Comparison of ENCODE assay signal across 1 cellular context in genomic region chr9:92232190-92232589, GRCh38.
TF ChIP-seq lines count a peak whose summit lies in the region.

No MANE protein-coding gene starts in this region.

TF ChIP-seq in K562, 482 proteins besides CTCF, POLR2A, EP300 and RAD21 (continued from another document):
- TF ChIP-seq POLR2H (tag; IDR thresholded peaks at IDR 0.05; ENCODE audit: low read depth) (peak; percentile 35; the same call in 1 of the 2 replicates), MIER1 (IDR thresholded peaks at IDR 0.05; ENCODE audit: low read depth) (no peak), PBX2 (CRISPR knock-in tag; IDR thresholded peaks at IDR 0.05; ENCODE audit: low read depth) (no peak), PBX2 (tag; conservative IDR thresholded peaks at IDR 0.05; ENCODE audit: low read depth) (no peak), USF2 (CRISPR knock-in tag; IDR thresholded peaks at IDR 0.05) (no peak), POLR3A (IDR thresholded peaks at IDR 0.05; ENCODE audit: borderline replicate concordance, extremely low read depth, insufficient read depth, insufficient read length) (no peak), RHOXF2B (CRISPR knock-in tag; conservative IDR thresholded peaks at IDR 0.05) (no peak), BCOR (IDR thresholded peaks at IDR 0.05) (no peak), CBX1 (IDR thresholded peaks at IDR 0.05; ENCODE audit: low read depth) (no peak), CUX1 (CRISPR knock-in tag; IDR thresholded peaks at IDR 0.05) (no peak), FOXO4 (CRISPR knock-in tag; IDR thresholded peaks at IDR 0.05) (no peak), MAFF (IDR thresholded peaks at IDR 0.05; ENCODE audit: low read length) (0 out of 2 replicates have a peak, but pooled peaks have one; percentile 14), MAFK (IDR thresholded peaks at IDR 0.05; ENCODE audit: low read length) (peak; percentile 35; the same call in 1 of the 2 replicates), BCLAF1 (IDR thresholded peaks at IDR 0.05; ENCODE audit: borderline replicate concordance in 1 of 2, control insufficient read depth in 1 of 2, low read depth in 2 of 2, low read length in 1 of 2) (no peak), ELF1 (tag; IDR thresholded peaks at IDR 0.05) (no peak), MAFG (tag; conservative IDR thresholded peaks at IDR 0.05) (peak; percentile 58), ZBTB34 (CRISPR knock-in tag; IDR thresholded peaks at IDR 0.05) (no peak), C11orf30 (IDR thresholded peaks at IDR 0.05; ENCODE audit: low read depth) (peak; percentile 79), BRF1 (IDR thresholded peaks at IDR 0.05; ENCODE audit: borderline replicate concordance, extremely low read depth, insufficient read length) (no peak), SUPT5H (IDR thresholded peaks at IDR 0.05) (peak; percentile 46; the same call in 1 of the 2 replicates)
